Comparison of ENCODE assay signal across 1 cellular context in genomic region chr5:59303289-59303716, GRCh38.
TF ChIP-seq lines count a peak whose summit lies in the region.

No MANE protein-coding gene starts in this region.

TF ChIP-seq in HEK293, 187 proteins besides CTCF, POLR2A, EP300 and RAD21 (continued from another document and continues in another):
- TF ChIP-seq ZSCAN5A (tag by site-specific recombination; IDR thresholded peaks at IDR 0.05) (0 out of 2 replicates have a peak, but pooled peaks have one; percentile 47), SP2 (tag by site-specific recombination; IDR thresholded peaks at IDR 0.05) (peak; percentile 46), ZNF843 (tag by site-specific recombination; IDR thresholded peaks at IDR 0.05) (peak; percentile 100), ZNF596 (tag by site-specific recombination; IDR thresholded peaks at IDR 0.05) (peak; percentile 63; the same call in 1 of the 2 replicates), SCRT2 (tag by site-specific recombination; IDR thresholded peaks at IDR 0.05) (peak; percentile 81), GFI1B (tag by site-specific recombination; IDR thresholded peaks at IDR 0.05) (peak; percentile 94), ZNF488 (tag by site-specific recombination; IDR thresholded peaks at IDR 0.05) (peak; percentile 85; the same call in 1 of the 2 replicates), ZFP3 (tag by site-specific recombination; IDR thresholded peaks at IDR 0.05; ENCODE audit: low read depth) (0 out of 2 replicates have a peak, but pooled peaks have one; percentile 6), ZNF561 (tag by site-specific recombination; IDR thresholded peaks at IDR 0.05; ENCODE audit: borderline replicate concordance) (peak; percentile 78; the same call in 1 of the 2 replicates), ZEB2 (tag by site-specific recombination; IDR thresholded peaks at IDR 0.05) (peak; percentile 89), KLF1 (tag by site-specific recombination; IDR thresholded peaks at IDR 0.05) (peak; percentile 80), ZNF10 (tag by site-specific recombination; IDR thresholded peaks at IDR 0.05) (peak; percentile 80), KLF10 (tag by site-specific recombination; IDR thresholded peaks at IDR 0.05) (peak; percentile 82), ZNF501 (tag by site-specific recombination; IDR thresholded peaks at IDR 0.05) (peak; percentile 87), ZNF692 (tag by site-specific recombination; IDR thresholded peaks at IDR 0.05) (peak; percentile 31), TSHZ1 (tag by site-specific recombination; IDR thresholded peaks at IDR 0.05; ENCODE audit: borderline replicate concordance) (peak; percentile 97), EGR2 (tag by site-specific recombination; IDR thresholded peaks at IDR 0.05; ENCODE audit: low read depth) (peak; percentile 78), TRIM28 (IDR thresholded peaks at IDR 0.05; ENCODE audit: borderline replicate concordance, low read length) (peak; percentile 44; the same call in 1 of the 2 replicates), FEZF1 (tag by site-specific recombination; IDR thresholded peaks at IDR 0.05) (peak; percentile 100), ZNF629 (tag by site-specific recombination; IDR thresholded peaks at IDR 0.05) (peak; percentile 91), HOXD13 (CRISPR knock-in tag; IDR thresholded peaks at IDR 0.05; ENCODE audit: borderline replicate concordance) (peak; percentile 99), ZNF398 (tag by site-specific recombination; IDR thresholded peaks at IDR 0.05) (peak; percentile 69), SCRT1 (tag by site-specific recombination; IDR thresholded peaks at IDR 0.05; ENCODE audit: borderline replicate concordance) (peak; percentile 88), ZNF580 (tag by site-specific recombination; IDR thresholded peaks at IDR 0.05) (peak; percentile 97), ZNF146 (tag by site-specific recombination; IDR thresholded peaks at IDR 0.05) (peak; percentile 43; the same call in 1 of the 2 replicates), ZXDB (tag by site-specific recombination; IDR thresholded peaks at IDR 0.05) (peak; percentile 97), ZBTB44 (tag by site-specific recombination; IDR thresholded peaks at IDR 0.05) (peak; percentile 80; the same call in 1 of the 2 replicates), ZNF362 (tag by site-specific recombination; IDR thresholded peaks at IDR 0.05) (peak; percentile 93), GLI2 (tag by site-specific recombination; IDR thresholded peaks at IDR 0.05; ENCODE audit: borderline replicate concordance, low read depth) (peak; percentile 96), ZSCAN23 (tag by site-specific recombination; IDR thresholded peaks at IDR 0.05) (peak; percentile 86; the same call in 1 of the 2 replicates), GLIS2 (tag by site-specific recombination; IDR thresholded peaks at IDR 0.05) (peak; percentile 42; the same call in 1 of the 2 replicates), ZNF639 (tag by site-specific recombination; IDR thresholded peaks at IDR 0.05) (peak; percentile 90), BCL11B (tag by site-specific recombination; IDR thresholded peaks at IDR 0.05; ENCODE audit: low read depth) (peak; percentile 81; the same call in 1 of the 2 replicates), ZNF324 (tag by site-specific recombination; IDR thresholded peaks at IDR 0.05) (0 out of 2 replicates have a peak, but pooled peaks have one; percentile 38), ZNF184 (tag by site-specific recombination; IDR thresholded peaks at IDR 0.05) (peak; percentile 49; the same call in 1 of the 2 replicates), ZNF2 (tag by site-specific recombination; IDR thresholded peaks at IDR 0.05) (peak; percentile 85; the same call in 1 of the 2 replicates), OSR2 (tag by site-specific recombination; IDR thresholded peaks at IDR 0.05) (peak; percentile 97), ZBTB1 (tag by site-specific recombination; IDR thresholded peaks at IDR 0.05) (peak; percentile 28; the same call in 1 of the 2 replicates), ZFHX2 (tag by site-specific recombination; conservative IDR thresholded peaks at IDR 0.05) (peak; percentile 80), ZBTB21 (tag by site-specific recombination; IDR thresholded peaks at IDR 0.05) (peak; percentile 37; the same call in 1 of the 2 replicates), ZBTB17 (tag by site-specific recombination; IDR thresholded peaks at IDR 0.05) (peak; percentile 84), ZNF121 (tag by site-specific recombination; IDR thresholded peaks at IDR 0.05) (peak; percentile 8; the same call in 1 of the 2 replicates), PRDM6 (tag by site-specific recombination; IDR thresholded peaks at IDR 0.05) (peak; percentile 96), ZNF24 (tag by site-specific recombination; IDR thresholded peaks at IDR 0.05) (peak; percentile 94), KLF9 (tag by site-specific recombination; IDR thresholded peaks at IDR 0.05; ENCODE audit: low read depth) (0 out of 2 replicates have a peak, but pooled peaks have one; percentile 24), IKZF3 (tag by site-specific recombination; IDR thresholded peaks at IDR 0.05) (peak; percentile 97), MZF1 (tag by site-specific recombination; IDR thresholded peaks at IDR 0.05; ENCODE audit: borderline replicate concordance) (peak; percentile 58), KLF7 (tag by site-specific recombination; IDR thresholded peaks at IDR 0.05; ENCODE audit: borderline replicate concordance) (peak; percentile 86), TCF7L2 (IDR thresholded peaks at IDR 0.05; ENCODE audit: borderline replicate concordance, low read depth, low read length) (peak; percentile 60; the same call in 1 of the 2 replicates)
